ENCODE assay signal across 8 cellular contexts in the genomic region with DNA sequence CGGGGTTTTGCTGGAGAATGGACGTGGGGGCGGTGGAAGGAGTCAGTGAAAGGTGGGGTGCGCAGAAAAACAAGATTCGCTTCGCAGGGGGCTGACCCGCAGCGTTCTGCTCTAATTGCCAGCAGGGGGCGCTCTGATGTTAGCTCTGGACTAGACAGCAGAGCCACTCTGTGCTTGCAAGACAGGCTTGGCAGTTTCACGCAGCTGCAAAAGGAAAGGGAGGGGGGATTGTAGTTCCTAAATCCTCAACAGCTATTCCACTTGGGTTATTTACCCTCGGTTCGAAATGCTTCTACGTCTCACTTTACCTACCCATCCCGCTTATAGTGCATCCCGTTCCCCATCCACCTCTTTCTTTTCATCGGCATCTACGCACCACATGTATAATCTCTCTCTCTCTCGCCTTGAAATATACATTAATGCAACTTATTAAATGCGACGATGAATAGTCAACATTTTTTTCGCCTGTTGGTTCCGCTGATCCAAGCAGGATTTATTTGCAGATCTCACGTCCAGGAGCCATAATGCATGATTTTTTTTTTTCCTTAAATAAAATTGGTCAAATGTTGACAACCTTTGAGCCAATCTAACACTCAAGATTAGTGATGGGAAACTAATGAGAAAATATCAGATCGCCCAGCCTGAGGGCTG.
DNase-seq lines count a peak whose midpoint lies in the region; ATAC-seq and TF ChIP-seq lines count a peak whose summit lies in the region.

No MANE protein-coding gene starts in this region.

- no peaks in the 10 kb centered on the region for H3K27me3 ChIP-seq in OCI-LY1 (ENCODE audit: insufficient read depth, low read length)

- peaks cover 69% of the 10 kb centered on the region for H3K4me1 Mint-ChIP-seq in nephron

- peak; percentile 81 for TF ChIP-seq CTCF in OCI-LY1 (IDR thresholded peaks at IDR 0.05; ENCODE audit: low read length)
- TF ChIP-seq CTCF in nephron (IDR thresholded peaks at IDR 0.05; ENCODE audit: unreplicated experiment in 3 of 3), result peak; percentile 92 to 94 (median 93)

- no peaks in the 10 kb centered on the region for H4K20me1 ChIP-seq in OCI-LY1 (ENCODE audit: insufficient read depth, low read length)

- H3K27ac Mint-ChIP-seq in nephron, result peak overlapping the region; percentile 81 to 98 (median 94)

- no peaks in the 10 kb centered on the region for H3K9me3 Mint-ChIP-seq in nephron

- no peaks in the 10 kb centered on the region for H3F3A ChIP-seq in OCI-LY1 (ENCODE audit: insufficient read depth, low read length)

- peaks cover 19% of the 10 kb centered on the region for H3K4me1 ChIP-seq in OCI-LY1 (ENCODE audit: insufficient read depth, low read length, severe bottlenecking)

- ATAC-seq in GM21515 (IDR thresholded peaks at IDR 0.05; ENCODE audit: unreplicated experiment), result peak; percentile 86

- peaks cover 100% of the 10 kb centered on the region for H3K27me3 Mint-ChIP-seq in nephron (ENCODE audit: low read depth)

- no peak overlapping the region for H2AFZ ChIP-seq in OCI-LY1 (ENCODE audit: low read length)

- H3K9ac ChIP-seq in OCI-LY1 (ENCODE audit: low read length), result no peak overlapping the region

- H3K27ac ChIP-seq in OCI-LY1 (ENCODE audit: low read depth, low read length, poor library complexity, severe bottlenecking), result no peak overlapping the region
- no peak overlapping the region for H3K27ac ChIP-seq in substantia nigra (ENCODE audit: low read depth, low read length, poor library complexity, severe bottlenecking)

- H3K4me2 ChIP-seq in OCI-LY1 (ENCODE audit: low read length), result no peak overlapping the region

- no peaks in the 10 kb centered on the region for H3K9me3 ChIP-seq in OCI-LY1 (ENCODE audit: low read length)

- no peak overlapping the region for H3K4me3 ChIP-seq in Jurkat, Clone E6-1 (ENCODE audit: low read length)
- no peak overlapping the region for H3K4me3 ChIP-seq in OCI-LY1 (ENCODE audit: low read depth, low read length, poor library complexity, severe bottlenecking)

- DNase-seq in DMS 273 treated with DMSO at 0.1 percent for 48 hours (lab: John Stamatoyannopoulos, UW) (peak; percentile 30), activated T-cell treated with anti-CD3 and anti-CD28 coated beads for 24 hours (ENCODE audit: low read depth) (peak; percentile 38), fibroblast of peridontal ligament (ENCODE audit: extremely low read depth) (peak; percentile 86), substantia nigra (lab: John Stamatoyannopoulos, UW) (peak; percentile 8 to 90 (median 73))
- DNase-seq in Jurkat, Clone E6-1 (ENCODE audit: low read depth, low spot score), result peak; percentile 58

- H3K36me3 ChIP-seq in OCI-LY1 (ENCODE audit: insufficient read depth, low read length), result no peaks in the 10 kb centered on the region

- H3K79me2 ChIP-seq in OCI-LY1 (ENCODE audit: insufficient read depth, low read length), result no peaks in the 10 kb centered on the region

- H3K9me2 ChIP-seq in OCI-LY1 (ENCODE audit: low read depth, low read length), result no peaks in the 10 kb centered on the region

- H3K36me3 Mint-ChIP-seq in nephron (ENCODE audit: low read depth), result no peaks in the 10 kb centered on the region

- peak overlapping the region; percentile 76 to 86 (median 78) for H3K4me3 Mint-ChIP-seq in nephron

Comparison
In these comparisons a context has a peak if more than half of its experiments do, and no peak if none do; other contexts are left out.
1. DNase-seq: peak in every context shown above with its lines; median percentile 86 in fibroblast of peridontal ligament; 73 in substantia nigra; 58 in Jurkat, Clone E6-1; 38 in activated T-cell treated with anti-CD3 and anti-CD28 coated beads for 24 hours; 30 in DMS 273 treated with DMSO at 0.1 percent for 48 hours.